Comparison of ENCODE assay signal across 26 cellular contexts in the genomic region with DNA sequence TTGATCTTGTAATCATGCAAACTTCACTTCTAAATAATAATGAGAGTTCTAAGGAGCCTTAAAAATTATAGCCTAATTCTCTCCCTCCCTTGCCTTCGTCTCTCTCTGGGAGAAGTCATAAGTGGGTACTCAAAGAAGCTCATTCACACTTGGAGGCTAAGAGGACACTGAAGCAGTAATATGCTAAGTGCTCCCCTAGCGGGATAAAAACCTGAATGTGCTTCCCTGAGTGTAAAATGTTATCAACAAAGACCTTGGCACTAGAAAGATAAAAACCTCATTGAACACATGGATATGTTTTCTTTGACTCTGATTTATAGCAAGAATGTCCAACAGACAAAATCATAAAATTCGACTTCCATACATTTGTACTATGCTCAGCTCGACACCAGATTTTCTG.
"Had no signal": no experiment of that assay in that cellular context is flagged by ENCODE, and none has a peak within 500 bp of the region (broad histone marks: within the 10 kb centered on the region; RNA-seq: fewer than 3 reads in every experiment).

No MANE protein-coding gene starts in this region.

- H3K36me3 ChIP-seq: esophagus squamous epithelium, right atrium auricular region, suprapubic skin, tibial artery, WERI-Rb-1 had no signal

- H3K9me3 ChIP-seq: body of pancreas, esophagus squamous epithelium, right atrium auricular region, suprapubic skin, tibial artery had no signal

- H3K27ac ChIP-seq: body of pancreas, epithelial cell of prostate, esophagus squamous epithelium, parathyroid adenoma, right atrium auricular region, suprapubic skin, tibial artery, WERI-Rb-1 had no signal

- H2AFZ ChIP-seq: parathyroid adenoma had no signal

- H3K4me1 ChIP-seq: body of pancreas, esophagus squamous epithelium, parathyroid adenoma, right atrium auricular region, suprapubic skin, tibial artery had no signal

- DNase-seq: activated CD4-positive, alpha-beta T cell treated with anti-CD3 and anti-CD28 coated beads for 48 hours; activated CD4-positive, alpha-beta T cell treated with anti-CD3 and anti-CD28 coated beads, Interleukin-2, amount 50 U/mL, for 48 hours; activated CD8-positive, alpha-beta memory T cell treated with anti-CD3 and anti-CD28 coated beads for 24 hours; activated effector memory CD4-positive, alpha-beta T cell treated with Interleukin-2 at 50 U/mL for 16 hours; activated naive CD4-positive, alpha-beta T cell treated with Interleukin-2 at 50 U/mL for 16 hours; aorta; body of pancreas; dermis blood vessel endothelial cell; effector CD4-positive, alpha-beta T cell; esophagus squamous epithelium; foreskin melanocyte; mammary epithelial cell; naive B cell; nucleus accumbens; stimulated activated CD4-positive, alpha-beta T cell treated with anti-CD3 and anti-CD28 coated beads, Interleukin-15, amount 100 ng/mL, for 24 hours; stimulated activated CD4-positive, alpha-beta T cell treated with anti-CD3 and anti-CD28 coated beads, Interleukin-2, amount 100 ng/mL, for 24 hours; stimulated activated naive CD4-positive, alpha-beta T cell; T-helper 17 cell; T1000; tibial artery; WERI-Rb-1 had no signal

- H3K27me3 ChIP-seq: body of pancreas, esophagus squamous epithelium, right atrium auricular region, suprapubic skin, tibial artery had no signal

- H3K4me3 ChIP-seq: body of pancreas, esophagus squamous epithelium, right atrium auricular region, suprapubic skin, tibial artery had no signal

- ATAC-seq: activated CD4-positive, CD25-positive, alpha-beta regulatory T cell treated with anti-CD3 and anti-CD28 coated beads, Interleukin-2, amount 50 U/mL, for 24 hours; body of pancreas; T-helper 17 cell had no signal

- H3K79me2 ChIP-seq: parathyroid adenoma had no signal

- H3K9ac ChIP-seq: parathyroid adenoma had no signal
